ENCODE assay signal across 10 cellular contexts in genomic region chr17:44559288-44560249, GRCh38. TPM values are rescaled to one million over a fixed set of nuclear protein-coding genes. Genes with fewer than 3 reads are reported as not detected.
DNase-seq lines count a peak whose midpoint lies in the region; ATAC-seq, FAIRE-seq and TF ChIP-seq lines count a peak whose summit lies in the region.
"Had no signal": no experiment of that assay in that cellular context is flagged by ENCODE, and none has a peak within 500 bp of the region (broad histone marks: within the 10 kb centered on the region; RNA-seq: fewer than 3 reads in every experiment).

No MANE protein-coding gene starts in this region.

- H3K4me3 ChIP-seq in A549 = peak overlapping the region; percentile 32
- peak overlapping the region; percentile 78 for H3K4me3 ChIP-seq in H7 (ENCODE audit: insufficient read depth, low read depth, low read length)
- H3K4me3 ChIP-seq in brain microvascular endothelial cell (ENCODE audit: low read depth, low read length) = peak overlapping the region; percentile 76

- peaks cover 60% of the 10 kb centered on the region for H3K4me1 ChIP-seq in A549

- 70% methylated on average over 32 of the region's 32 CpGs for WGBS in A549 (ENCODE audit: missing lambda C conversion rate)

- no peak for DNase-seq in A549 (ENCODE audit: low read depth in 1 of 2, low spot score in 1 of 2)
- peak; percentile 57 for DNase-seq in H7
- DNase-seq in brain microvascular endothelial cell = no peak
- no peak for DNase-seq in naive B cell
- DNase-seq in OCI-M2 (lab: John Stamatoyannopoulos, UW; ENCODE audit: unreplicated experiment) = no peak
- no peak for DNase-seq in SHP77 (lab: John Stamatoyannopoulos, UW)
- DNase-seq: KG1 had no signal

- POLR2A ChIA-PET in A549 (lab: Yijun Ruan, JAX) = no interaction called here

- peak overlapping the region; percentile 92 for H3K4me2 ChIP-seq in A549

- CTCF ChIA-PET in A549 (lab: Yijun Ruan, JAX) = no interaction called here

- H3K27ac ChIP-seq in A549 (peak overlapping the region; percentile 34 to 95), brain microvascular endothelial cell (no peak overlapping the region)
- H3K27ac ChIP-seq: epithelial cell of prostate had no signal

- no peak for TF ChIP-seq RAD21 in A549 (conservative IDR thresholded peaks at IDR 0.05 in 1 of 2, IDR thresholded peaks at IDR 0.05 in 1 of 2)

- no peak for TF ChIP-seq EP300 in A549 (IDR thresholded peaks at IDR 0.05)

- H3K27ac Mint-ChIP-seq in naive B cell = peak overlapping the region in 1 of 6 donors; percentile 98

- no peak for TF ChIP-seq POLR2A in A549 (IDR thresholded peaks at IDR 0.05; ENCODE audit: low read length)

- no peak for FAIRE-seq in A549 (lab: Jason Lieb, UNC)

- H3K9me3 ChIP-seq in A549 = no peaks in the 10 kb centered on the region

- TF ChIP-seq CTCF in A549 (IDR thresholded peaks at IDR 0.05) (no peak), brain microvascular endothelial cell (IDR thresholded peaks at IDR 0.05; ENCODE audit: low read depth, low read length, missing control alignments) (no peak)

- H3K27me3 ChIP-seq in H7 (ENCODE audit: control insufficient read depth, insufficient read depth, low read length) = peaks cover 54% of the 10 kb centered on the region
- H3K27me3 ChIP-seq in brain microvascular endothelial cell (replicated peaks) = no peaks in the 10 kb centered on the region

- ATAC-seq in A549 (no peak), naive B cell (ENCODE audit: low read depth in 2 of 2) (no peak), GM21515 (IDR thresholded peaks at IDR 0.05; ENCODE audit: unreplicated experiment) (no peak), GM18861 (IDR thresholded peaks at IDR 0.05; ENCODE audit: unreplicated experiment) (no peak)

- peaks cover 22 to 34% (median 23%) of the 10 kb centered on the region in 3 donors for H3K4me1 Mint-ChIP-seq in naive B cell

- H3K36me3 ChIP-seq in H7 (replicated peaks; ENCODE audit: control insufficient read depth, insufficient read depth, low read length) (no peaks in the 10 kb centered on the region), brain microvascular endothelial cell (replicated peaks) (no peaks in the 10 kb centered on the region)

- peaks cover 0 to 8% of the 10 kb centered on the region in 2 donors for H3K36me3 Mint-ChIP-seq in naive B cell

- in situ Hi-C loops in brain microvascular endothelial cell (cut with HindIII; ENCODE audit: low pct_ligation_motif_present, low sequenced_read_pairs) = no loop called here

- peaks cover 44 to 69% (median 51%) of the 10 kb centered on the region in 3 donors for H3K27me3 Mint-ChIP-seq in naive B cell

- H3K4me3 Mint-ChIP-seq in naive B cell = peak overlapping the region; percentile 35 to 96 (median 82)

- peaks cover 0 to 4% (median 3%) of the 10 kb centered on the region in 7 donors for H3K9me3 Mint-ChIP-seq in naive B cell

TF ChIP-seq in A549, 52 proteins besides CTCF, POLR2A, EP300 and RAD21:
- TF ChIP-seq NR3C1 (IDR thresholded peaks at IDR 0.05) (no peak), BCL3 (IDR thresholded peaks at IDR 0.05) (no peak), ZNF302 (CRISPR knock-in tag; IDR thresholded peaks at IDR 0.05) (no peak), BHLHE40 (IDR thresholded peaks at IDR 0.05; ENCODE audit: low read depth, low read length) (no peak), CHD2 (IDR thresholded peaks at IDR 0.05; ENCODE audit: low read length, partially characterized antibody) (no peak), ESRRA (IDR thresholded peaks at IDR 0.05; ENCODE audit: borderline replicate concordance, low read length) (no peak), HDAC2 (IDR thresholded peaks at IDR 0.05) (no peak), CBX2 (IDR thresholded peaks at IDR 0.05; ENCODE audit: borderline replicate concordance, low read depth) (no peak), JUNB (IDR thresholded peaks at IDR 0.05) (no peak), SMC3 (IDR thresholded peaks at IDR 0.05) (no peak), PBX3 (IDR thresholded peaks at IDR 0.05) (no peak), FOXS1 (CRISPR knock-in tag; IDR thresholded peaks at IDR 0.05) (no peak), FOSB (CRISPR knock-in tag; IDR thresholded peaks at IDR 0.05) (no peak), NPAS2 (CRISPR knock-in tag; IDR thresholded peaks at IDR 0.05; ENCODE audit: borderline replicate concordance) (no peak), MAFK (IDR thresholded peaks at IDR 0.05; ENCODE audit: partially characterized antibody) (no peak), MAZ (IDR thresholded peaks at IDR 0.05; ENCODE audit: borderline replicate concordance, low read depth, low read length) (no peak), HMGXB4 (CRISPR knock-in tag; IDR thresholded peaks at IDR 0.05; ENCODE audit: borderline replicate concordance) (no peak), POLR2AphosphoS2 (conservative IDR thresholded peaks at IDR 0.05; ENCODE audit: low read length) (no peak), USF2 (IDR thresholded peaks at IDR 0.05) (no peak)
TF ChIP-seq in A549: peak in this region for 0.

RNA-seq across cellular contexts. Expression of gene FZD2, which starts 2.3 kb away (rescaled TPM):
- polyA plus RNA-seq in A549 (2011; rRNA removed) = 25.8 and 26.9 TPM in 2 replicates
- 61.7 and 106 TPM in 2 replicates for polyA plus RNA-seq in A549 (2012; cell fraction: cytosol; rRNA removed)
- polyA plus RNA-seq in A549 (2012; cell fraction: nucleus; rRNA removed) = 144 and 234 TPM in 2 replicates
- polyA plus RNA-seq in A549 (2017; fragmentation: RNase III; extraction: RNeasy Plus Mini Kit Qiagen cat#74134 plus additional on column Dnase treatment) = 42.0 to 62.4 TPM (median 54.9 TPM) in 3 replicates
- polyA minus RNA-seq in A549 (2011; rRNA and poly(A)+ RNA removed) = 33.1 and 61.1 TPM in 2 replicates
- total RNA-seq in H7 (2014; rRNA removed; shearing (Covaris generic)) = 21.1 and 28.3 TPM in 2 replicates
- polyA plus RNA-seq in naive B cell (ENCODE audit: low read depth in 6 of 6) = under 1 TPM; 0.21 to 0.52 (median 0.41) TPM

RNA-seq across cellular contexts. Expression of gene GPATCH8, which starts 56.4 kb away (rescaled TPM):
- polyA plus RNA-seq in A549 (2011; rRNA removed) = 24.9 and 27.3 TPM in 2 replicates
- polyA plus RNA-seq in A549 (2012; cell fraction: cytosol; rRNA removed) = 10.2 and 11.2 TPM in 2 replicates
- 28.3 and 30.8 TPM in 2 replicates for polyA plus RNA-seq in A549 (2012; cell fraction: nucleus; rRNA removed)
- 20.6 to 21.7 TPM (median 21.7 TPM) in 3 replicates for polyA plus RNA-seq in A549 (2017; fragmentation: RNase III; extraction: RNeasy Plus Mini Kit Qiagen cat#74134 plus additional on column Dnase treatment)
- polyA minus RNA-seq in A549 (2011; rRNA and poly(A)+ RNA removed) = 24.0 and 25.0 TPM in 2 replicates
- total RNA-seq in H7 (2014; rRNA removed; shearing (Covaris generic)) = 16.9 and 23.2 TPM in 2 replicates
- 10 to 100 TPM in 5 of 6 donors, 1 to 10 TPM in 1; 9.9 to 79.3 (median 38.6) TPM for polyA plus RNA-seq in naive B cell (ENCODE audit: low read depth in 6 of 6)

Comparison
In these comparisons a context has a peak if more than half of its experiments do, and no peak if none do; other contexts are left out.
1. RNA of gene FZD2, which starts 2.3 kb away (polyA plus RNA-seq): 25.8 to 234 TPM in A549; 0.21 to 0.52 TPM in naive B cell; every median in the first group is over 10 times any median in the second.
2. Peak in every context shown above with its lines, with median percentiles within 50 percentile points of each other: H3K4me3 ChIP-seq.